1 cellular context compared by ENCODE assay signal in genomic region chr16:78256686-78257375, GRCh38.
TF ChIP-seq lines count a peak whose summit lies in the region.

No MANE protein-coding gene starts in this region.

TF ChIP-seq in H1, 55 proteins besides CTCF, POLR2A, EP300 and RAD21 (continued from another document):
- TF ChIP-seq CHD7 (IDR thresholded peaks at IDR 0.05; ENCODE audit: insufficient replicate concordance, low read length) (no peak), BCL11A (IDR thresholded peaks at IDR 0.05; ENCODE audit: low read depth in 2 of 2, low read length in 2 of 2) (no peak), ASH2L (IDR thresholded peaks at IDR 0.05; ENCODE audit: low read length) (no peak), POU5F1 (IDR thresholded peaks at IDR 0.05; ENCODE audit: low read depth, low read length) (no peak), TEAD4 (IDR thresholded peaks at IDR 0.05; ENCODE audit: low read depth, low read length) (no peak)
- TF ChIP-seq, protein P1, sequence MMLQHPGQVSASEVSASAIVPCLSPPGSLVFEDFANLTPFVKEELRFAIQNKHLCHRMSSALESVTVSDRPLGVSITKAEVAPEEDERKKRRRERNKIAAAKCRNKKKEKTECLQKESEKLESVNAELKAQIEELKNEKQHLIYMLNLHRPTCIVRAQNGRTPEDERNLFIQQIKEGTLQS (IDR thresholded peaks at IDR 0.05; ENCODE audit: insufficient read depth, low read depth, low read length): no peak
